In the genomic region with DNA sequence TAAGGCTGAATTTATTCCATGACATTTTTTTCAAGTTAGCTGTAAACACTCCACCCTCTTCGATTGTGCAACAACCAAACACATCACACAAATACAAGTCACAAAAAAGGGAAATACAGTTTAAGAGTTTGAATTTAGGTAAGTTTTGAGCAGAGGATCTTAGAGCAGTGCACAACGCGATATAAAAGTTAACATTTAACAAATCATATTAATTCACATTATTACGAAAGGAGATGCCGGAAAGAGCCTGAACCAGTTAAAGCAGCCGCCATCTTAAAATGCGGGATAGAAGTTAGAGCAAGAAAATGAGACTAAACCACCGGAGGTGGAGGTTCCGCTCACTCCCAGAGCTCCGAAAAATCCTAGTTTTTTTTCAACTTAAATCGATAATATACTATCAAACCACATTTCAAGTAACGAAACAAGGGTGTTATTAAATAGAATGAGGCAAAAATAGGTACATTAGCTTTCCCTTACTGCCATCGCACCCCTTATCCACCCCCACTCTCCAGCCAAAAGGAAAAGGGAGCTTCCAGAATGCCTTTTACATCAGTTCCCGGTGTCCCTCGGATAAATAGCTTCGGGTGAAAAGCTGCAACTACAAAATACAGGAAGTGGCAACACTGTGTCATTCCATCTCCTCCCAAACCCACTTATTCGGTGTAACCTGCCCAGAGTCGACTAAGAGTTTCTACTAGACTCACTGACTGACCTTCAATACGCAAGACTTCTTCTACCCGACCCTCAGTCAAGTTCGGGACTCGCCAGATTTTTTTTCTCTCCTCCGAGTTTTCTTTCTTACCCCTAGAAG, we compare ENCODE assay signal across 9 cellular contexts. TPM values are rescaled to one million over a fixed set of nuclear protein-coding genes. Genes with fewer than 3 reads are reported as not detected.
DNase-seq lines count a peak whose midpoint lies in the region; ATAC-seq, FAIRE-seq and TF ChIP-seq lines count a peak whose summit lies in the region.
"Had no signal": no experiment of that assay in that cellular context is flagged by ENCODE, and none has a peak within 500 bp of the region (broad histone marks: within the 10 kb centered on the region; RNA-seq: fewer than 3 reads in every experiment).

No MANE protein-coding gene starts in this region.

- TF ChIP-seq RAD21 in HepG2 (CRISPR knock-in tag; IDR thresholded peaks at IDR 0.05): no peak

- H3K36me3 Mint-ChIP-seq in activated T-helper 17 cell treated with anti-CD3 and anti-CD28 coated beads, Interleukin-2, amount 50 U/mL, for 72 hours (ENCODE audit: low read depth): no peaks in the 10 kb centered on the region

- H3K4me3 ChIP-seq in DOHH2 (ENCODE audit: low read length) (peak overlapping the region; percentile 94), HepG2 (replicated peaks in 1 of 3; ENCODE audit: insufficient read depth in 1 of 3, low read depth in 2 of 3, low read length in 3 of 3) (peak overlapping the region; percentile 92 to 97 (median 95)), subcutaneous abdominal adipose tissue (ENCODE audit: low read depth in 1 of 5, low read length in 5 of 5) (peak overlapping the region; percentile 81 to 100 (median 98))

- H3K9ac ChIP-seq in HepG2 (ENCODE audit: insufficient read depth, low read depth, low read length) (peak overlapping the region; percentile 98), subcutaneous abdominal adipose tissue (ENCODE audit: low read length in 5 of 5) (peak overlapping the region; percentile 99 to 100 (median 100))

- no peaks in the 10 kb centered on the region for H3K27me3 ChIP-seq in DOHH2 (ENCODE audit: control insufficient read depth, low read length)
- peaks cover 0 to 2% of the 10 kb centered on the region in 2 experiments; a peak in 1 of 5 replicates for H3K27me3 ChIP-seq in HepG2 (ENCODE audit: control insufficient read depth in 1 of 2, insufficient read depth in 2 of 2, low read length in 2 of 2)
- no peaks in the 10 kb centered on the region for H3K27me3 ChIP-seq in subcutaneous abdominal adipose tissue (ENCODE audit: control insufficient read depth in 5 of 5, insufficient read depth in 4 of 5, low read length in 5 of 5)

- no peak for ATAC-seq in HepG2
- ATAC-seq in activated T-helper 17 cell treated with anti-CD3 and anti-CD28 coated beads, Interleukin-2, amount 50 U/mL, for 72 hours (replicated peaks): no peak

- TF ChIP-seq EP300 in HepG2 (IDR thresholded peaks at IDR 0.05; ENCODE audit: low read depth in 2 of 2, low read length in 2 of 2) (no peak), HepG2 (CRISPR knock-in tag; IDR thresholded peaks at IDR 0.05; ENCODE audit: borderline replicate concordance) (no peak)

- CTCF ChIA-PET in HepG2 (lab: Yijun Ruan, JAX; ENCODE audit: low intra/inter-chr PET ratio, low total read pairs): no interaction called here

- H3K9me2 ChIP-seq in DOHH2 (replicated peaks; ENCODE audit: control insufficient read depth, low read length): no peaks in the 10 kb centered on the region

- H3K79me2 ChIP-seq in DOHH2 (ENCODE audit: control insufficient read depth, low read length) (peaks cover 92% of the 10 kb centered on the region), HepG2 (ENCODE audit: insufficient read depth, low read length) (peaks cover 75% of the 10 kb centered on the region)

- DNase-seq in KG1 (lab: John Stamatoyannopoulos, UW) (peak; percentile 79), SKM-1 treated with dmso at 0.1 percent for 144 hours (lab: John Stamatoyannopoulos, UW; ENCODE audit: unreplicated experiment) (peak; percentile 56), cerebellum (ENCODE audit: low spot score) (peak; percentile 40), HepG2 (ENCODE audit: low spot score) (peak; percentile 66), GM20000 (ENCODE audit: low spot score) (no peak)

- no peak overlapping the region for H2AFZ ChIP-seq in HepG2 (ENCODE audit: low read length)

- H3K4me2 ChIP-seq in DOHH2 (ENCODE audit: low read length) (peak overlapping the region; percentile 67), HepG2 (ENCODE audit: low read depth, low read length) (peak overlapping the region; percentile 78)

- H3K4me3 Mint-ChIP-seq in activated T-helper 17 cell treated with anti-CD3 and anti-CD28 coated beads, Interleukin-2, amount 50 U/mL, for 72 hours: no peak overlapping the region

- H3K36me3 ChIP-seq in DOHH2 (ENCODE audit: control insufficient read depth, low read length) (peaks cover 70% of the 10 kb centered on the region), HepG2 (replicated peaks in 1 of 2; ENCODE audit: control insufficient read depth in 1 of 2, insufficient read depth in 2 of 2, low read length in 2 of 2) (peaks cover 0 to 11% of the 10 kb centered on the region in 2 experiments; a peak in 2 of 5 replicates), subcutaneous abdominal adipose tissue (ENCODE audit: control insufficient read depth in 5 of 5, insufficient read depth in 5 of 5, low read length in 5 of 5) (peaks cover 0 to 2% (median 0%) of the 10 kb centered on the region in 5 donors)

- BruUV-seq in HepG2 (replicated peaks; lab: Mats Ljungman, UMichigan): no TSS peak

- 1% methylated on average over 23 of the region's 23 CpGs for WGBS in HepG2 (ENCODE audit: low lambda C conversion rate)

- no peaks in the 10 kb centered on the region for H3F3A ChIP-seq in DOHH2 (ENCODE audit: control insufficient read depth, insufficient read depth)

- in situ Hi-C loops in HepG2 (cut with HindIII; ENCODE audit: extremely low pct_ligation_motif_present, low pct_unique_long_range_greater_than_20kb): loop anchor here (5.0 kb wide), 1 partner anchor 42 kb away; the partner anchor contains the start of gene CISD2

- H3K4me1 ChIP-seq in DOHH2 (ENCODE audit: control insufficient read depth, low read length) (peaks cover 57% of the 10 kb centered on the region), HepG2 (ENCODE audit: insufficient read depth, low read length) (peaks cover 54% of the 10 kb centered on the region), subcutaneous abdominal adipose tissue (ENCODE audit: control insufficient read depth in 5 of 5, insufficient read depth in 5 of 5, low read length in 5 of 5) (peaks cover 2 to 63% (median 51%) of the 10 kb centered on the region in 5 donors)

- H3K27ac ChIP-seq in DOHH2 (ENCODE audit: low read depth, low read length) (peak overlapping the region; percentile 91), HepG2 (ENCODE audit: extremely low read length, insufficient read depth, low read length) (peak overlapping the region; percentile 97), subcutaneous abdominal adipose tissue (ENCODE audit: low read depth, low read length) (peak overlapping the region; percentile 100)

- no peaks in the 10 kb centered on the region for H3K9me3 ChIP-seq in DOHH2 (ENCODE audit: control insufficient read depth, insufficient read depth, low read length)
- no peaks in the 10 kb centered on the region for H3K9me3 ChIP-seq in HepG2 (ENCODE audit: low read length)
- no peaks in the 10 kb centered on the region for H3K9me3 ChIP-seq in subcutaneous abdominal adipose tissue (ENCODE audit: control insufficient read depth in 5 of 5, low read length in 5 of 5)

- intact Hi-C loops in HepG2 (cut with micrococcal nuclease; ENCODE audit: unreplicated experiment): loop anchor here (2.0 to 5.0 kb wide), 3 partner anchors 63 to 323 kb away; partner anchors contain the start of genes MANBA, NFKB1 and SLC9B1

- TF ChIP-seq POLR2A in HepG2 (IDR thresholded peaks at IDR 0.05; ENCODE audit: insufficient read depth in 1 of 2, low read depth in 2 of 2, low read length in 2 of 2): no peak; a peak in 2 of 4 replicates

- H3K9me3 Mint-ChIP-seq in activated T-helper 17 cell treated with anti-CD3 and anti-CD28 coated beads, Interleukin-2, amount 50 U/mL, for 72 hours: no peaks in the 10 kb centered on the region
- H3K9me3 Mint-ChIP-seq: memory B cell had no signal

- peak; percentile 39 for FAIRE-seq in HepG2 (lab: Jason Lieb, UNC)

- H4K20me1 ChIP-seq in DOHH2 (ENCODE audit: control insufficient read depth, insufficient read depth, low read depth, low read length): peaks cover 40% of the 10 kb centered on the region
- peaks cover 60% of the 10 kb centered on the region for H4K20me1 ChIP-seq in HepG2 (ENCODE audit: insufficient read depth, low read length)

- no peak for TF ChIP-seq CTCF in DOHH2 (IDR thresholded peaks at IDR 0.05; ENCODE audit: low read depth, low read length, poor library complexity, severe bottlenecking)
- no peak for TF ChIP-seq CTCF in HepG2 (CRISPR knock-in tag; IDR thresholded peaks at IDR 0.05)
- no peak for TF ChIP-seq CTCF in GM20000 (IDR thresholded peaks at IDR 0.05; ENCODE audit: extremely low read depth, missing control alignments)

- POLR2A ChIA-PET in HepG2 (lab: Yijun Ruan, JAX): interaction anchor here (0.7 to 2.5 kb wide), 7 partner anchors 9 to 205 kb away, joined by 3 to 19 read pairs (median 4); partner anchors contain the start of genes CISD2 and MANBA

- no peak overlapping the region for H3K27ac Mint-ChIP-seq in activated T-helper 17 cell treated with anti-CD3 and anti-CD28 coated beads, Interleukin-2, amount 50 U/mL, for 72 hours
- H3K27ac Mint-ChIP-seq: memory B cell had no signal

- peaks cover 19% of the 10 kb centered on the region for H3K4me1 Mint-ChIP-seq in activated T-helper 17 cell treated with anti-CD3 and anti-CD28 coated beads, Interleukin-2, amount 50 U/mL, for 72 hours

- H3K27me3 Mint-ChIP-seq in activated T-helper 17 cell treated with anti-CD3 and anti-CD28 coated beads, Interleukin-2, amount 50 U/mL, for 72 hours: no peaks in the 10 kb centered on the region
- H3K27me3 Mint-ChIP-seq: memory B cell had no signal

RNA-seq across cellular contexts. Expression of gene UBE2D3, which starts 1.9 kb away (rescaled TPM):
- total RNA-seq in cerebellum (238 TPM), HepG2 (2016; rRNA removed; fragmentation: Illumina TruSeq; extraction: Trizol) (224 and 265 TPM in 2 replicates)
- 200 and 234 TPM in 2 replicates for total RNA-seq in HepG2 (2016; cell fraction: cytosol; rRNA removed; fragmentation: Illumina TruSeq; extraction: Trizol; ENCODE audit: low read depth)
- 227 and 267 TPM in 2 replicates for total RNA-seq in HepG2 (2016; cell fraction: insoluble cytoplasmic fraction; rRNA removed; fragmentation: Illumina TruSeq; extraction: Trizol)
- 313 and 352 TPM in 2 replicates for total RNA-seq in HepG2 (2016; cell fraction: membrane; rRNA removed; fragmentation: Illumina TruSeq; extraction: Trizol)
- 161 and 168 TPM in 2 replicates for total RNA-seq in HepG2 (2016; cell fraction: nucleus; rRNA removed; fragmentation: Illumina TruSeq; extraction: Trizol)
- 217 and 293 TPM in 2 replicates for polyA plus RNA-seq in HepG2 (2011; rRNA removed)
- 183 and 224 TPM in 2 replicates for polyA plus RNA-seq in HepG2 (2011; cell fraction: cytosol; rRNA removed)
- 279 and 296 TPM in 2 replicates for polyA plus RNA-seq in HepG2 (2011; cell fraction: nucleus; rRNA removed)
- 192 and 199 TPM in 2 replicates for polyA plus RNA-seq in HepG2 (2012)
- polyA plus RNA-seq in HepG2 (2016; cell fraction: cytosol; fragmentation: Illumina TruSeq; extraction: Trizol; ENCODE audit: low read depth): 303 and 369 TPM in 2 replicates
- 331 and 333 TPM in 2 replicates for polyA plus RNA-seq in HepG2 (2016; cell fraction: insoluble cytoplasmic fraction; fragmentation: Illumina TruSeq; extraction: Trizol; ENCODE audit: low read depth)
- polyA plus RNA-seq in HepG2 (2016; cell fraction: membrane; fragmentation: Illumina TruSeq; extraction: Trizol; ENCODE audit: low read depth): 340 and 387 TPM in 2 replicates
- 220 and 222 TPM in 2 replicates for polyA plus RNA-seq in HepG2 (2016; cell fraction: nucleus; fragmentation: Illumina TruSeq; extraction: Trizol; ENCODE audit: insufficient read depth, low read depth)
- polyA minus RNA-seq in HepG2 (2011; rRNA and poly(A)+ RNA removed; ENCODE audit: low replicate concordance): 111 and 172 TPM in 2 replicates
- 129 and 148 TPM in 2 replicates for polyA minus RNA-seq in HepG2 (2011; cell fraction: cytosol; rRNA and poly(A)+ RNA removed)
- polyA minus RNA-seq in HepG2 (2011; cell fraction: nucleus; rRNA and poly(A)+ RNA removed): 307 and 340 TPM in 2 replicates
- 100 to 1,000 TPM; 403 to 450 TPM for total RNA-seq in activated T-helper 17 cell treated with anti-CD3 and anti-CD28 coated beads, Interleukin-2, amount 50 U/mL, for 72 hours

RNA-seq across cellular contexts. Expression of gene CISD2, which starts 43.3 kb away (rescaled TPM):
- 22.4 TPM for total RNA-seq in cerebellum
- total RNA-seq in HepG2 (2016; rRNA removed; fragmentation: Illumina TruSeq; extraction: Trizol): 35.5 and 37.7 TPM in 2 replicates
- 44.0 and 52.2 TPM in 2 replicates for total RNA-seq in HepG2 (2016; cell fraction: cytosol; rRNA removed; fragmentation: Illumina TruSeq; extraction: Trizol; ENCODE audit: low read depth)
- 36.2 and 41.7 TPM in 2 replicates for total RNA-seq in HepG2 (2016; cell fraction: insoluble cytoplasmic fraction; rRNA removed; fragmentation: Illumina TruSeq; extraction: Trizol)
- 50.6 and 52.5 TPM in 2 replicates for total RNA-seq in HepG2 (2016; cell fraction: membrane; rRNA removed; fragmentation: Illumina TruSeq; extraction: Trizol)
- 19.8 and 23.3 TPM in 2 replicates for total RNA-seq in HepG2 (2016; cell fraction: nucleus; rRNA removed; fragmentation: Illumina TruSeq; extraction: Trizol)
- polyA plus RNA-seq in HepG2 (2011; rRNA removed): 23.4 and 24.5 TPM in 2 replicates
- polyA plus RNA-seq in HepG2 (2011; cell fraction: cytosol; rRNA removed): 12.7 and 14.1 TPM in 2 replicates
- 3.9 and 5.2 TPM in 2 replicates for polyA plus RNA-seq in HepG2 (2011; cell fraction: nucleus; rRNA removed)
- 40.0 and 43.1 TPM in 2 replicates for polyA plus RNA-seq in HepG2 (2012)
- 65.0 and 79.1 TPM in 2 replicates for polyA plus RNA-seq in HepG2 (2016; cell fraction: cytosol; fragmentation: Illumina TruSeq; extraction: Trizol; ENCODE audit: low read depth)
- polyA plus RNA-seq in HepG2 (2016; cell fraction: insoluble cytoplasmic fraction; fragmentation: Illumina TruSeq; extraction: Trizol; ENCODE audit: low read depth): 46.6 and 50.9 TPM in 2 replicates
- 52.5 and 57.2 TPM in 2 replicates for polyA plus RNA-seq in HepG2 (2016; cell fraction: membrane; fragmentation: Illumina TruSeq; extraction: Trizol; ENCODE audit: low read depth)
- polyA plus RNA-seq in HepG2 (2016; cell fraction: nucleus; fragmentation: Illumina TruSeq; extraction: Trizol; ENCODE audit: insufficient read depth, low read depth): 52.6 and 60.4 TPM in 2 replicates
- polyA minus RNA-seq in HepG2 (2011; rRNA and poly(A)+ RNA removed; ENCODE audit: low replicate concordance): 25.6 and 28.4 TPM in 2 replicates
- 13.2 and 14.0 TPM in 2 replicates for polyA minus RNA-seq in HepG2 (2011; cell fraction: cytosol; rRNA and poly(A)+ RNA removed)
- 5.6 and 6.4 TPM in 2 replicates for polyA minus RNA-seq in HepG2 (2011; cell fraction: nucleus; rRNA and poly(A)+ RNA removed)
- total RNA-seq in activated T-helper 17 cell treated with anti-CD3 and anti-CD28 coated beads, Interleukin-2, amount 50 U/mL, for 72 hours: 10 to 100 TPM; 24.6 to 35.6 TPM
